Comparison of ENCODE assay signal across 15 cellular contexts in genomic region chr16:76389126-76389525, GRCh38.
"Had no signal": no experiment of that assay in that cellular context is flagged by ENCODE, and none has a peak within 500 bp of the region (broad histone marks: within the 10 kb centered on the region; RNA-seq: fewer than 3 reads in every experiment).

No MANE protein-coding gene starts in this region.

- H3K36me3 ChIP-seq: ovary, stomach, thoracic aorta, WERI-Rb-1 had no signal

- ATAC-seq: activated CD4-positive, alpha-beta T cell treated with anti-CD3 and anti-CD28 coated beads for 36 hours; activated CD8-positive, alpha-beta T cell treated with anti-CD3 and anti-CD28 coated beads for 36 hours; left ventricle myocardium superior had no signal

- H3K4me1 ChIP-seq: stomach had no signal

- H3K27me3 Mint-ChIP-seq: activated CD4-positive, alpha-beta T cell treated with anti-CD3 and anti-CD28 coated beads for 36 hours; activated CD8-positive, alpha-beta T cell treated with anti-CD3 and anti-CD28 coated beads for 36 hours had no signal

- H3K27ac Mint-ChIP-seq: activated CD4-positive, alpha-beta T cell treated with anti-CD3 and anti-CD28 coated beads for 36 hours; activated CD8-positive, alpha-beta T cell treated with anti-CD3 and anti-CD28 coated beads for 36 hours had no signal

- H3K4me3 Mint-ChIP-seq: activated CD4-positive, alpha-beta T cell treated with anti-CD3 and anti-CD28 coated beads for 36 hours; activated CD8-positive, alpha-beta T cell treated with anti-CD3 and anti-CD28 coated beads for 36 hours; neural crest cell had no signal

- H3K27ac ChIP-seq: epithelial cell of prostate, ovary, stomach, thoracic aorta, WERI-Rb-1 had no signal

- H3K9me3 ChIP-seq: ovary, stomach, thoracic aorta had no signal

- H3K27me3 ChIP-seq: ovary, stomach had no signal

- H3K4me1 Mint-ChIP-seq: activated CD4-positive, alpha-beta T cell treated with anti-CD3 and anti-CD28 coated beads for 36 hours; neural crest cell had no signal

- H3K9me3 Mint-ChIP-seq: neural crest cell had no signal

- H3K4me3 ChIP-seq: ovary, stomach, thoracic aorta had no signal

- DNase-seq: activated CD4-positive, alpha-beta T cell treated with anti-CD3 and anti-CD28 coated beads for 36 hours; activated CD8-positive, alpha-beta memory T cell treated with anti-CD3 and anti-CD28 coated beads, Interleukin-2, amount 50 U/mL, for 4 hours; activated CD8-positive, alpha-beta T cell treated with anti-CD3 and anti-CD28 coated beads for 36 hours; central memory CD4-positive, alpha-beta T cell; cortex of kidney; effector memory CD4-positive, alpha-beta T cell; left ventricle myocardium superior; ovary; stimulated activated CD4-positive, alpha-beta T cell treated with anti-CD3 and anti-CD28 coated beads, Interleukin-4, amount 100 ng/mL, for 24 hours; stomach; T1000; WERI-Rb-1 had no signal
